Comparison of ENCODE assay signal across 28 cellular contexts in genomic region chr20:23336476-23336875, GRCh38.
"Had no signal": no experiment of that assay in that cellular context is flagged by ENCODE, and none has a peak within 500 bp of the region (broad histone marks: within the 10 kb centered on the region; RNA-seq: fewer than 3 reads in every experiment).

No MANE protein-coding gene starts in this region.

- H3K27ac ChIP-seq: colonic mucosa, epithelial cell of prostate, gastrocnemius medialis, left lung, neural progenitor cell, parathyroid adenoma, right atrium auricular region, sigmoid colon, thoracic aorta, tibial nerve, upper lobe of left lung had no signal

- H3K4me3 Mint-ChIP-seq: dendritic cell treated with granulocyte-macrophage colony-stimulating factor and Interleukin-4, amounts not matched to agents 40 ng/mL and 50 ng/mL, for 4 days; endodermal cell; mesothelial cell of epicardium; nephron; neural progenitor cell; stimulated activated naive B cell treated with anti-CD40 and anti-IgM and Interleukin-4, amounts not matched to agents 10 μg/mL and 1 μg/mL and 100 μg/mL, for 72 hours; stimulated activated naive CD8-positive, alpha-beta T cell treated with anti-CD3 and anti-CD28 coated beads, Interleukin-15, Interleukin-2, amounts not matched to agents 100 ng/mL and 50 ng/mL, for 24 hours had no signal

- DNase-seq: colonic mucosa; effector CD8-positive, alpha-beta T cell; endodermal cell; foreskin fibroblast; gastrocnemius medialis; head of caudate nucleus; left lung; mesenchymal stem cell; naive thymus-derived CD4-positive, alpha-beta T cell; stimulated activated CD4-positive, alpha-beta T cell treated with anti-CD3 and anti-CD28 coated beads, Interleukin-15, amount 100 ng/mL, for 24 hours; stimulated activated CD4-positive, alpha-beta T cell treated with anti-CD3 and anti-CD28 coated beads, Interleukin-2, amount 100 ng/mL, for 48 hours; stimulated activated naive B cell treated with anti-CD40 and anti-IgM and Interleukin-4, amounts not matched to agents 10 μg/mL and 1 μg/mL and 100 μg/mL, for 72 hours; upper lobe of left lung had no signal

- ATAC-seq: esophagus mucosa; gastrocnemius medialis; left lung; naive thymus-derived CD4-positive, alpha-beta T cell; stimulated activated naive B cell treated with anti-CD40 and anti-IgM and Interleukin-4, amounts not matched to agents 10 μg/mL and 1 μg/mL and 100 μg/mL, for 72 hours had no signal

- H3K9me3 Mint-ChIP-seq: dendritic cell treated with granulocyte-macrophage colony-stimulating factor and Interleukin-4, amounts not matched to agents 40 ng/mL and 50 ng/mL, for 4 days; endodermal cell; mesothelial cell of epicardium; nephron; neural progenitor cell; stimulated activated naive B cell treated with anti-CD40 and anti-IgM and Interleukin-4, amounts not matched to agents 10 μg/mL and 1 μg/mL and 100 μg/mL, for 72 hours; stimulated activated naive CD8-positive, alpha-beta T cell treated with anti-CD3 and anti-CD28 coated beads, Interleukin-15, Interleukin-2, amounts not matched to agents 100 ng/mL and 50 ng/mL, for 24 hours had no signal

- H3K4me3 ChIP-seq: colonic mucosa, gastrocnemius medialis, left lung, neural progenitor cell, right atrium auricular region, sigmoid colon, thoracic aorta, tibial nerve, upper lobe of left lung had no signal

- H2AFZ ChIP-seq: neural progenitor cell, parathyroid adenoma had no signal

- H3K36me3 ChIP-seq: colonic mucosa, gastrocnemius medialis, left lung, neural progenitor cell, right atrium auricular region, sigmoid colon, thoracic aorta, tibial nerve, upper lobe of left lung had no signal

- H3K27me3 ChIP-seq: colonic mucosa, gastrocnemius medialis, left lung, neural progenitor cell, right atrium auricular region, tibial nerve, upper lobe of left lung had no signal

- H3K27ac Mint-ChIP-seq: dendritic cell treated with granulocyte-macrophage colony-stimulating factor and Interleukin-4, amounts not matched to agents 40 ng/mL and 50 ng/mL, for 4 days; endodermal cell; mesothelial cell of epicardium; nephron; neural progenitor cell; progenitor cell of endocrine pancreas; stimulated activated naive B cell treated with anti-CD40 and anti-IgM and Interleukin-4, amounts not matched to agents 10 μg/mL and 1 μg/mL and 100 μg/mL, for 72 hours; stimulated activated naive CD8-positive, alpha-beta T cell treated with anti-CD3 and anti-CD28 coated beads, Interleukin-15, Interleukin-2, amounts not matched to agents 100 ng/mL and 50 ng/mL, for 24 hours had no signal

- H3K4me2 ChIP-seq: neural progenitor cell had no signal

- H3K9me3 ChIP-seq: colonic mucosa, gastrocnemius medialis, left lung, right atrium auricular region, sigmoid colon, thoracic aorta, tibial nerve, upper lobe of left lung had no signal

- FAIRE-seq: keratinocyte, urothelium cell line had no signal

- H3K79me2 ChIP-seq: parathyroid adenoma had no signal

- H3K9ac ChIP-seq: neural progenitor cell, parathyroid adenoma had no signal

- H3K4me1 Mint-ChIP-seq: mesothelial cell of epicardium, nephron had no signal

- H3K36me3 Mint-ChIP-seq: mesothelial cell of epicardium, neural progenitor cell had no signal

- H3K4me1 ChIP-seq: colonic mucosa, left lung, parathyroid adenoma, sigmoid colon had no signal

- H3K27me3 Mint-ChIP-seq: stimulated activated naive B cell treated with anti-CD40 and anti-IgM and Interleukin-4, amounts not matched to agents 10 μg/mL and 1 μg/mL and 100 μg/mL, for 72 hours; stimulated activated naive CD8-positive, alpha-beta T cell treated with anti-CD3 and anti-CD28 coated beads, Interleukin-15, Interleukin-2, amounts not matched to agents 100 ng/mL and 50 ng/mL, for 24 hours had no signal
